Comparison of ENCODE assay signal across 16 cellular contexts in the genomic region with DNA sequence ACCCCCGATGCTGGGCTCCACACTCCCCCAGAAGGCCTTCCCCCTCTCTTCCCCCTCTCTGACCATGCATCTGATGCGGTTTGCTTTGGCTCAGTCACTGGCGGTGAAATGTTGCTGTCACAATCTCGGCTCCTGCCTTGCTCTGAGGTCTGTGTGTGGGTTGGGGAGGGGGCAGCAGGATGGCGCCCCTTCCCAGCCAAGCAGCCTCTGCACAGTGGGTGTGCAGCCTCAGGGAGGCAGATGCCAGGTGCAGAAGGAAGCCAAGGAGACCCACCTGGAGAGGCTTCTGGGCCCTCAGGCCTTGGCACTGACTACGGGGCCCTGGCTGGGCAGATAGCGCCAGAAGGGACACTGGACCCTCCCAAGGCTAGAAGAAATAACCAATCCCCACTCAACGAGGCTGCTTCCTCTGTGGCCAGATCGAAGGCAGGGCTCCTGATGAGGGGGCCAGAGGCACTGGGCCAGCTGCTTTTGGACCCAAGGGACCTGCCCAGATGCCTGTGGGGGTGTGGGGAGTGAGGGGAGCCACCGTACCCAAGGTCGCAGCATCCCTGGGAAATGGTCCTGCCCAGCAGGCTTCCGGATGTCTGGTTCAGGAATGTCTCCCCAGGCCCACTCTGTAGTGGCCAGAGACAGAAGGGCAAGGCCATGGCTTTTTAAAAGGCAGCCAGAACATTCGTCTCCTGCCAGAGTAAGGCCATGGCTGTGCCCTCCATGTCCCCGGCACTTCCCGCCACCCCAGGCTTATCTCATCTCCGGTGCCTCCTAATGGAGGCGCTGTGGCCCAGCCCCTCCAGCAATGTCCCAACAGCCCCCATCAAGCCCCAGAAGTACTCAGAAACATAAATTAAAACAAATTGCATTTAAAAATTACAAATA. TPM values are rescaled to one million over a fixed set of nuclear protein-coding genes. Genes with fewer than 3 reads are reported as not detected.
DNase-seq lines count a peak whose midpoint lies in the region; TF ChIP-seq lines count a peak whose summit lies in the region.
"Had no signal": no experiment of that assay in that cellular context is flagged by ENCODE, and none has a peak within 500 bp of the region (broad histone marks: within the 10 kb centered on the region; RNA-seq: fewer than 3 reads in every experiment).

No MANE protein-coding gene starts in this region.

- H3K9ac ChIP-seq in mammary epithelial cell (ENCODE audit: insufficient read depth, low read length) (no peak overlapping the region), endodermal cell (ENCODE audit: extremely low read depth, low read length, poor library complexity, severe bottlenecking) (no peak overlapping the region)
- H3K9ac ChIP-seq: GM23248, KMS-11 had no signal

- TF ChIP-seq POLR2A in uterus (IDR thresholded peaks at IDR 0.05) = no peak

- CTCF ChIA-PET in MCF 10A (lab: Yijun Ruan, JAX) = no interaction called here
- CTCF ChIA-PET in mammary epithelial cell (lab: Charles Lee; ENCODE audit: low non-redundant PET) = no interaction called here

- WGBS in mammary epithelial cell (ENCODE audit: low coverage, missing lambda C conversion rate) = 74% methylated on average over 15 of the region's 17 CpGs
- 90 to 93% methylated on average over 9 to 15 of the region's 17 CpGs for WGBS in endodermal cell (ENCODE audit: insufficient coverage in 1 of 2, insufficient read length in 1 of 2), 2 experiments

- H3K4me1 Mint-ChIP-seq in MCF 10A (ENCODE audit: insufficient read depth, unreplicated experiment) = peaks cover 11% of the 10 kb centered on the region
- H3K4me1 Mint-ChIP-seq in endodermal cell = peaks cover 11% of the 10 kb centered on the region

- H3K4me3 ChIP-seq in mammary epithelial cell (replicated peaks in 1 of 3; ENCODE audit: insufficient read depth in 1 of 3, low read depth in 2 of 3, low read length in 3 of 3) (no peak overlapping the region), endodermal cell (ENCODE audit: low read length) (no peak overlapping the region), muscle layer of duodenum (ENCODE audit: low read depth in 1 of 2, low read length in 2 of 2) (no peak overlapping the region), uterus (no peak overlapping the region)
- H3K4me3 ChIP-seq: GM23248, SJSA1 had no signal

- no peak for TF ChIP-seq CTCF in MCF 10A (IDR thresholded peaks at IDR 0.05; ENCODE audit: unreplicated experiment)
- no peak for TF ChIP-seq CTCF in mammary epithelial cell (conservative IDR thresholded peaks at IDR 0.05 in 1 of 2, IDR thresholded peaks at IDR 0.05 in 1 of 2; ENCODE audit: extremely low read depth in 1 of 2, insufficient read depth in 1 of 2, low read depth in 1 of 2, low read length in 2 of 2)
- TF ChIP-seq CTCF in endodermal cell (conservative IDR thresholded peaks at IDR 0.05) = peak; percentile 37
- no peak for TF ChIP-seq CTCF in uterus (IDR thresholded peaks at IDR 0.05)

- in situ Hi-C loops in mammary epithelial cell (cut with MboI; ENCODE audit: low sequenced_read_pairs in 2 of 2) = no loop called here
- in situ Hi-C loops in ACHN (cut with HindIII; ENCODE audit: low pct_ligation_motif_present, low pct_unique_long_range_greater_than_20kb, low sequenced_read_pairs) = no loop called here

- peaks cover 19% of the 10 kb centered on the region for H3K36me3 Mint-ChIP-seq in MCF 10A (ENCODE audit: insufficient read depth, unreplicated experiment)
- no peaks in the 10 kb centered on the region for H3K36me3 Mint-ChIP-seq in endodermal cell (ENCODE audit: low read depth)
- H3K36me3 Mint-ChIP-seq: activated naive CD4-positive, alpha-beta T cell treated with anti-CD3 and anti-CD28 coated beads, Interleukin-2, amount 10 ng/mL, durations not matched to agents 7 days and 5 days had no signal

- peak overlapping the region; percentile 57 for H3K27ac Mint-ChIP-seq in MCF 10A (ENCODE audit: low read depth, unreplicated experiment)
- H3K27ac Mint-ChIP-seq in endodermal cell = peak overlapping the region; percentile 86
- H3K27ac Mint-ChIP-seq: activated naive CD4-positive, alpha-beta T cell treated with anti-CD3 and anti-CD28 coated beads, Interleukin-2, amount 10 ng/mL, durations not matched to agents 7 days and 5 days had no signal

- H2AFZ ChIP-seq in mammary epithelial cell (ENCODE audit: low read depth, low read length) = no peak overlapping the region
- H2AFZ ChIP-seq: GM23248 had no signal

- H3K27me3 ChIP-seq in mammary epithelial cell (ENCODE audit: insufficient read depth, low read length) = no peaks in the 10 kb centered on the region
- H3K27me3 ChIP-seq in endodermal cell (ENCODE audit: control insufficient read depth, insufficient read depth, low read length, poor library complexity, severe bottlenecking) = no peaks in the 10 kb centered on the region
- no peaks in the 10 kb centered on the region for H3K27me3 ChIP-seq in muscle layer of duodenum (ENCODE audit: low read depth, low read length)
- no peaks in the 10 kb centered on the region for H3K27me3 ChIP-seq in uterus
- H3K27me3 ChIP-seq: SJSA1 had no signal

- H3K36me3 ChIP-seq in mammary epithelial cell (ENCODE audit: insufficient read depth, low read length) (no peaks in the 10 kb centered on the region), endodermal cell (ENCODE audit: control insufficient read depth, insufficient read depth, low read length) (peaks cover 3% of the 10 kb centered on the region), muscle layer of duodenum (ENCODE audit: control insufficient read depth in 1 of 2, insufficient read depth in 2 of 2, low read length in 2 of 2) (no peaks in the 10 kb centered on the region), uterus (no peaks in the 10 kb centered on the region)

- H3K79me2 ChIP-seq in mammary epithelial cell (ENCODE audit: insufficient read depth, low read length) = peaks cover 43% of the 10 kb centered on the region

- H3K4me3 Mint-ChIP-seq in MCF 10A (ENCODE audit: unreplicated experiment) = no peak overlapping the region
- H3K4me3 Mint-ChIP-seq in endodermal cell = peak overlapping the region; percentile 86
- H3K4me3 Mint-ChIP-seq: activated naive CD4-positive, alpha-beta T cell treated with anti-CD3 and anti-CD28 coated beads, Interleukin-2, amount 10 ng/mL, durations not matched to agents 7 days and 5 days had no signal

- H3K27me3 Mint-ChIP-seq in MCF 10A (ENCODE audit: insufficient read depth, unreplicated experiment) = no peaks in the 10 kb centered on the region
- H3K27me3 Mint-ChIP-seq in endodermal cell (ENCODE audit: insufficient read depth) = peaks cover 20% of the 10 kb centered on the region

- intact Hi-C loops in MCF 10A (cut with micrococcal nuclease) = no loop called here
- intact Hi-C loops in mammary epithelial cell (cut with micrococcal nuclease) = no loop called here
- intact Hi-C loops in uterus (cut with DNase I; ENCODE audit: low total_unique reads) = no loop called here

- POLR2A ChIA-PET in MCF 10A (lab: Yijun Ruan, JAX) = interaction anchor here (0.6 kb wide), 1 partner anchor 170 kb away, joined by 3 read pairs; no protein-coding TSS in a partner anchor

- H3K9me3 ChIP-seq in mammary epithelial cell (replicated peaks; ENCODE audit: insufficient read depth, low read length) (no peaks in the 10 kb centered on the region), endodermal cell (ENCODE audit: control insufficient read depth, low read length) (no peaks in the 10 kb centered on the region), muscle layer of duodenum (ENCODE audit: control insufficient read depth in 1 of 2, low read length in 2 of 2) (no peaks in the 10 kb centered on the region), uterus (no peaks in the 10 kb centered on the region)
- H3K9me3 ChIP-seq: SJSA1 had no signal

- peaks cover 23% of the 10 kb centered on the region for H3K4me1 ChIP-seq in mammary epithelial cell (ENCODE audit: insufficient read depth, low read length)
- H3K4me1 ChIP-seq in endodermal cell (ENCODE audit: control insufficient read depth, insufficient read depth, low read length) = peaks cover 11% of the 10 kb centered on the region
- H3K4me1 ChIP-seq in muscle layer of duodenum (ENCODE audit: control insufficient read depth in 1 of 2, insufficient read depth in 2 of 2, low read length in 2 of 2) = peaks cover 22 to 53% of the 10 kb centered on the region in 2 donors
- peaks cover 0 to 27% of the 10 kb centered on the region in 2 donors for H3K4me1 ChIP-seq in uterus

- H3K4me2 ChIP-seq in mammary epithelial cell (ENCODE audit: insufficient read depth, low read depth, low read length) = no peak overlapping the region
- H3K4me2 ChIP-seq: KMS-11 had no signal

- H3K27ac ChIP-seq in mammary epithelial cell (ENCODE audit: insufficient read depth, low read depth, low read length) (no peak overlapping the region), endodermal cell (ENCODE audit: low read depth, low read length) (peak overlapping the region; percentile 57), muscle layer of duodenum (ENCODE audit: low read length) (peak overlapping the region; percentile 51), uterus (peak overlapping the region; percentile 1 to 43)
- H3K27ac ChIP-seq: GM23248, KMS-11, SJSA1 had no signal

- BruUV-seq in MCF 10A (replicated peaks; lab: Mats Ljungman, UMichigan) (no TSS peak), mammary epithelial cell (replicated peaks; lab: Mats Ljungman, UMichigan) (no TSS peak)

- H4K20me1 ChIP-seq in mammary epithelial cell (ENCODE audit: insufficient read depth, low read length) = no peaks in the 10 kb centered on the region

- H3K9me3 Mint-ChIP-seq in MCF 10A (ENCODE audit: unreplicated experiment) (no peaks in the 10 kb centered on the region), endodermal cell (no peaks in the 10 kb centered on the region)
- H3K9me3 Mint-ChIP-seq: activated naive CD4-positive, alpha-beta T cell treated with anti-CD3 and anti-CD28 coated beads, Interleukin-2, amount 10 ng/mL, durations not matched to agents 7 days and 5 days had no signal

- DNase-seq in MCF 10A (ENCODE audit: unreplicated experiment) (no peak), mammary epithelial cell (no peak), endodermal cell (peak; percentile 66), uterus (no peak), iPS-NIHi11 (ENCODE audit: low spot score) (no peak), ACHN (no peak)
- DNase-seq in activated CD4-positive, CD25-positive, alpha-beta regulatory T cell treated with anti-CD3 and anti-CD28 coated beads, Interleukin-2, amount 50 U/mL, for 72 hours = no peak
- DNase-seq: activated CD4-positive, alpha-beta T cell treated with anti-CD3 and anti-CD28 coated beads, Interleukin-2, amount 50 U/mL, for 1 hour; activated naive CD4-positive, alpha-beta T cell treated with anti-CD3 and anti-CD28 coated beads, Interleukin-2, amount 10 ng/mL, durations not matched to agents 7 days and 5 days; effector memory CD4-positive, alpha-beta T cell; GM23248; NCI-H345; trophoblast cell had no signal

- dilution Hi-C loops in mammary epithelial cell (cut with HindIII; ENCODE audit: low sequenced_read_pairs) = no loop called here

RNA-seq across cellular contexts. Expression of gene SLC38A10, which starts 43.4 kb away (rescaled TPM):
- total RNA-seq in MCF 10A (2022) (98.2 and 108 TPM in 2 replicates), mammary epithelial cell (10 to 100 TPM; 36.5 to 71.7 TPM), endodermal cell (10 to 100 TPM; 60.2 to 90.3 TPM), uterus (10 to 100 TPM; 50.7 to 55.4 (median 53.3) TPM)
- polyA plus RNA-seq in mammary epithelial cell = 30.5 TPM
- 28.5 TPM for polyA minus RNA-seq in mammary epithelial cell
- polyA plus RNA-seq in endodermal cell (2013, experiment 1 of 2) = 30.6 TPM
- 33.5 TPM for polyA plus RNA-seq in endodermal cell (2013, experiment 2 of 2)

RNA-seq across cellular contexts. Expression of gene BAHCC1, which starts 56.7 kb away (rescaled TPM):
- total RNA-seq in MCF 10A (2022) (7.4 and 9.2 TPM in 2 replicates), mammary epithelial cell (1 to 10 TPM; 2.2 to 9.1 TPM), endodermal cell (10 to 100 TPM; 63.9 to 78.1 TPM), uterus (10 to 100 TPM in 2 of 4 donors, 1 to 10 TPM in 2; 1.5 to 34.1 (median 8.5) TPM)
- polyA plus RNA-seq in mammary epithelial cell = 1.6 TPM
- 0.67 TPM for polyA minus RNA-seq in mammary epithelial cell
- 40.3 TPM for polyA plus RNA-seq in endodermal cell (2013, experiment 1 of 2)
- polyA plus RNA-seq in endodermal cell (2013, experiment 2 of 2) = 37.2 TPM
